ENCODE assay signal across 8 cellular contexts in genomic region chr19:1026189-1027019, GRCh38. TPM values are rescaled to one million over a fixed set of nuclear protein-coding genes. Genes with fewer than 3 reads are reported as not detected.
DNase-seq lines count a peak whose midpoint lies in the region; ATAC-seq and TF ChIP-seq lines count a peak whose summit lies in the region.

CNN2 (plus strand) TSS chr19:1026608; CDS start chr19:1026662, 54 bp downstream.

- peak within 1 kb of the TSS; percentile 99 for H3K4me3 Mint-ChIP-seq in T-helper 2 cell treated with Interferon-gamma antibody and Interleukin-4, amounts not matched to agents 5 μg/mL and 100 μg/mL, for 36 hours
- H3K4me3 Mint-ChIP-seq in brain: peak within 1 kb of the TSS; percentile 89 to 95 (median 92)

- peak within 1 kb of the TSS; percentile 91 for H3K27ac Mint-ChIP-seq in T-helper 2 cell treated with Interferon-gamma antibody and Interleukin-4, amounts not matched to agents 5 μg/mL and 100 μg/mL, for 36 hours
- peak within 1 kb of the TSS; percentile 66 to 96 (median 89) for H3K27ac Mint-ChIP-seq in brain

- H3K9me3 Mint-ChIP-seq in T-helper 2 cell treated with Interferon-gamma antibody and Interleukin-4, amounts not matched to agents 5 μg/mL and 100 μg/mL, for 36 hours: no peaks in the 10 kb centered on the region
- H3K9me3 Mint-ChIP-seq in brain: peaks cover 0 to 2% (median 0%) of the 10 kb centered on the region in 5 experiments

- ATAC-seq in GM19023 (IDR thresholded peaks at IDR 0.05; ENCODE audit: unreplicated experiment): peak; percentile 53

- H3K9ac ChIP-seq in skeletal muscle satellite cell (ENCODE audit: low read depth, low read length): peak within 1 kb of the TSS; percentile 95

- H3K4me3 ChIP-seq in iPS-11a (ENCODE audit: low read depth, low read length) (peak within 1 kb of the TSS; percentile 93), skeletal muscle satellite cell (ENCODE audit: low read length) (peak within 1 kb of the TSS; percentile 100)

- H3K4me1 Mint-ChIP-seq in T-helper 2 cell treated with Interferon-gamma antibody and Interleukin-4, amounts not matched to agents 5 μg/mL and 100 μg/mL, for 36 hours (ENCODE audit: low read depth): peaks cover 20% of the 10 kb centered on the region
- peaks cover 9% of the 10 kb centered on the region for H3K4me1 Mint-ChIP-seq in brain

- peak within 1 kb of the TSS; percentile 98 for H3K4me2 ChIP-seq in skeletal muscle satellite cell (ENCODE audit: low read length)

- no peaks in the 10 kb centered on the region for H3K9me3 ChIP-seq in skeletal muscle satellite cell (replicated peaks; ENCODE audit: low read length)

- peaks cover 13% of the 10 kb centered on the region for H3K36me3 ChIP-seq in skeletal muscle satellite cell (ENCODE audit: insufficient read depth, low read length)

- DNase-seq in AG08395 (ENCODE audit: low spot score): peak; percentile 85
- peak; percentile 82 for DNase-seq in HuH-7 (ENCODE audit: low spot score)
- peak; percentile 81 for DNase-seq in T-helper 2 cell treated with Interferon-gamma antibody and Interleukin-4, amounts not matched to agents 5 μg/mL and 100 μg/mL, for 36 hours (ENCODE audit: low spot score)
- DNase-seq in NCI-H1417 (lab: John Stamatoyannopoulos, UW): no peak

- no peaks in the 10 kb centered on the region for H3K27me3 Mint-ChIP-seq in T-helper 2 cell treated with Interferon-gamma antibody and Interleukin-4, amounts not matched to agents 5 μg/mL and 100 μg/mL, for 36 hours (ENCODE audit: low read depth)
- peaks cover 1% of the 10 kb centered on the region for H3K27me3 Mint-ChIP-seq in brain

- no peak for TF ChIP-seq CTCF in brain (conservative IDR thresholded peaks at IDR 0.05)

- H3K27me3 ChIP-seq in skeletal muscle satellite cell (ENCODE audit: control insufficient read depth, insufficient read depth, low read length): no peaks in the 10 kb centered on the region

- H3K36me3 Mint-ChIP-seq in T-helper 2 cell treated with Interferon-gamma antibody and Interleukin-4, amounts not matched to agents 5 μg/mL and 100 μg/mL, for 36 hours (ENCODE audit: low read depth): peaks cover 22% of the 10 kb centered on the region
- H3K36me3 Mint-ChIP-seq in brain: peaks cover 12% of the 10 kb centered on the region

- peaks cover 15% of the 10 kb centered on the region for H3K4me1 ChIP-seq in skeletal muscle satellite cell (ENCODE audit: control insufficient read depth, insufficient read depth, low read length)

RNA-seq across cellular contexts. Expression of gene CNN2, which starts in this region (rescaled TPM):
- polyA plus RNA-seq in brain (ENCODE audit: insufficient read depth, low read depth, low replicate concordance): 6.3 TPM
- 63.9 and 119 TPM in 2 replicates for total RNA-seq in skeletal muscle satellite cell (2012; rRNA removed)

Comparison
In these comparisons a context has a peak if more than half of its experiments do, and no peak if none do; other contexts are left out.
1. DNase-seq: peak in AG08395 (single experiment), HuH-7 (single experiment) and T-helper 2 cell treated with Interferon-gamma antibody and Interleukin-4, amounts not matched to agents 5 μg/mL and 100 μg/mL, for 36 hours (single experiment); none in NCI-H1417 (0 of 3).